In the genomic region with DNA sequence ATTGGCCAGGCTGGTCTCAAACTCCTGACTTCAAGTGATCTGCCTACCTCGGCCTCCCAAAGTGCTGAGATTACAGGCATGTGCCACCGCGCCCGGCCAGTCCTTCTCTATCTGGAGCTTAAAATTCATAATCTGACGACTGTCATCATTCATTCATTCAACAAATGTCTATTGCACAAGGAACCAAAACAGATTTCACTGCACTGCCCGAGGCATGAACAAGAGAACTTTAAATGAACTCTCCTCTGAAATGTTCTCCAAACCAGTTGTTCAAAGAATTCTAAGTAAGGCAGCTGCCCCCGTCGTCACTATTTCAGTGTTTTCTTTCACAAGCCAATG, we compare ENCODE assay signal across 16 cellular contexts. TPM values are rescaled to one million over a fixed set of nuclear protein-coding genes. Genes with fewer than 3 reads are reported as not detected.
DNase-seq lines count a peak whose midpoint lies in the region; ATAC-seq, FAIRE-seq and TF ChIP-seq lines count a peak whose summit lies in the region.
"Had no signal": no experiment of that assay in that cellular context is flagged by ENCODE, and none has a peak within 500 bp of the region (broad histone marks: within the 10 kb centered on the region; RNA-seq: fewer than 3 reads in every experiment).

No MANE protein-coding gene starts in this region.

- H3K4me1 Mint-ChIP-seq in mesothelial cell of epicardium = peaks cover 14% of the 10 kb centered on the region

- H3K27me3 Mint-ChIP-seq in mesothelial cell of epicardium (ENCODE audit: low read depth) = peaks cover 2% of the 10 kb centered on the region

- H3K36me3 ChIP-seq in HepG2 (replicated peaks in 1 of 2; ENCODE audit: control insufficient read depth in 1 of 2, insufficient read depth in 2 of 2, low read length in 2 of 2) = no peaks in the 10 kb centered on the region
- H3K36me3 ChIP-seq in right lobe of liver = no peaks in the 10 kb centered on the region
- H3K36me3 ChIP-seq in adipocyte (ENCODE audit: control insufficient read depth, insufficient read depth, low read length, severe bottlenecking) = no peaks in the 10 kb centered on the region
- H3K36me3 ChIP-seq: SJSA1 had no signal

- no peaks in the 10 kb centered on the region for H3K79me2 ChIP-seq in HepG2 (ENCODE audit: insufficient read depth, low read length)

- H3K4me2 ChIP-seq in HepG2 (ENCODE audit: low read depth, low read length) = peak overlapping the region; percentile 88; the same call in 1 of the 2 replicates

- no peak overlapping the region for H3K27ac ChIP-seq in HepG2 (ENCODE audit: extremely low read length, insufficient read depth, low read length)
- no peak overlapping the region for H3K27ac ChIP-seq in right lobe of liver
- H3K27ac ChIP-seq: HL-60, RWPE1, SJSA1 had no signal

- no peak for TF ChIP-seq POLR2A in HepG2 (IDR thresholded peaks at IDR 0.05; ENCODE audit: insufficient read depth in 1 of 2, low read depth in 2 of 2, low read length in 2 of 2)
- no peak for TF ChIP-seq POLR2A in right lobe of liver (IDR thresholded peaks at IDR 0.05)

- FAIRE-seq in HepG2 (lab: Jason Lieb, UNC) = no peak
- FAIRE-seq: H54 had no signal

- ATAC-seq in HepG2 = no peak
- ATAC-seq in right lobe of liver = no peak
- no peak for ATAC-seq in HG03520 (IDR thresholded peaks at IDR 0.05; ENCODE audit: unreplicated experiment)

- DNase-seq in HepG2 (ENCODE audit: low spot score) (no peak), right lobe of liver (no peak), adipocyte (ENCODE audit: low read depth) (peak; percentile 59), mesothelial cell of epicardium (ENCODE audit: low spot score in 2 of 2, unreplicated experiment in 2 of 2) (no peak), dermis blood vessel endothelial cell (no peak), AML-193 (lab: John Stamatoyannopoulos, UW) (no peak)
- DNase-seq: Caco-2, NCI-H1417 treated with DMSO at 0.1 percent for 48 hours, NCI-H1930, NCI-H2171, NCI-H446 treated with DMSO at 0.1 percent for 48 hours had no signal

- CTCF ChIA-PET in HepG2 (lab: Yijun Ruan, JAX; ENCODE audit: low intra/inter-chr PET ratio, low total read pairs) = no interaction called here

- no TSS peak for BruUV-seq in HepG2 (replicated peaks; lab: Mats Ljungman, UMichigan)

- no peaks in the 10 kb centered on the region for H4K20me1 ChIP-seq in HepG2 (ENCODE audit: insufficient read depth, low read length)

- H3K27me3 ChIP-seq in HepG2 (ENCODE audit: control insufficient read depth in 1 of 2, insufficient read depth in 2 of 2, low read length in 2 of 2) (no peaks in the 10 kb centered on the region; a peak in 1 of 5 replicates), right lobe of liver (no peaks in the 10 kb centered on the region), adipocyte (replicated peaks; ENCODE audit: control insufficient read depth, insufficient read depth, low read length) (no peaks in the 10 kb centered on the region)
- H3K27me3 ChIP-seq: SJSA1 had no signal

- no peak for TF ChIP-seq RAD21 in HepG2 (CRISPR knock-in tag; IDR thresholded peaks at IDR 0.05)

- H3K27ac Mint-ChIP-seq in mesothelial cell of epicardium = peak overlapping the region; percentile 68

- WGBS in HepG2 (ENCODE audit: low lambda C conversion rate) = 80% methylated on average over 8 of the region's 8 CpGs
- WGBS in right lobe of liver (ENCODE audit: insufficient coverage, low coverage, low lambda C conversion rate, missing lambda C conversion rate) = 80% methylated on average over 4 of the region's 8 CpGs

- no peak overlapping the region for H3K4me3 ChIP-seq in HepG2 (replicated peaks in 1 of 3; ENCODE audit: insufficient read depth in 1 of 3, low read depth in 2 of 3, low read length in 3 of 3)
- no peak overlapping the region for H3K4me3 ChIP-seq in right lobe of liver
- no peak overlapping the region for H3K4me3 ChIP-seq in adipocyte (ENCODE audit: low read length)
- H3K4me3 ChIP-seq: SJSA1 had no signal

- H3K4me3 Mint-ChIP-seq in mesothelial cell of epicardium = no peak overlapping the region

- H3K9me3 ChIP-seq in HepG2 (ENCODE audit: low read length) (no peaks in the 10 kb centered on the region), right lobe of liver (no peaks in the 10 kb centered on the region), adipocyte (ENCODE audit: control insufficient read depth, low read length) (no peaks in the 10 kb centered on the region)
- H3K9me3 ChIP-seq: Caco-2, SJSA1 had no signal

- TF ChIP-seq CTCF in HepG2 (CRISPR knock-in tag; IDR thresholded peaks at IDR 0.05) (no peak), right lobe of liver (IDR thresholded peaks at IDR 0.05) (no peak), mesothelial cell of epicardium (IDR thresholded peaks at IDR 0.05; ENCODE audit: unreplicated experiment) (no peak)

- in situ Hi-C loops in HepG2 (cut with HindIII; ENCODE audit: extremely low pct_ligation_motif_present, low pct_unique_long_range_greater_than_20kb) = no loop called here

- no peak overlapping the region for H2AFZ ChIP-seq in HepG2 (ENCODE audit: low read length)

- peaks cover 10% of the 10 kb centered on the region for H3K9me3 Mint-ChIP-seq in mesothelial cell of epicardium

- peaks cover 3% of the 10 kb centered on the region for H3K36me3 Mint-ChIP-seq in mesothelial cell of epicardium

- H3K4me1 ChIP-seq in HepG2 (ENCODE audit: insufficient read depth, low read length) (no peaks in the 10 kb centered on the region), right lobe of liver (peaks cover 0 to 11% (median 0%) of the 10 kb centered on the region in 4 donors), adipocyte (ENCODE audit: control insufficient read depth, insufficient read depth, low read length) (no peaks in the 10 kb centered on the region)
- H3K4me1 ChIP-seq: Caco-2, SJSA1 had no signal

- TF ChIP-seq EP300 in HepG2 (IDR thresholded peaks at IDR 0.05; ENCODE audit: low read depth in 2 of 2, low read length in 2 of 2) (no peak), HepG2 (CRISPR knock-in tag; IDR thresholded peaks at IDR 0.05; ENCODE audit: borderline replicate concordance) (no peak)

- intact Hi-C loops in HepG2 (cut with micrococcal nuclease; ENCODE audit: unreplicated experiment) (no loop called here), right lobe of liver (cut with DNase I) (no loop called here)

- H3K9ac ChIP-seq in HepG2 (ENCODE audit: insufficient read depth, low read depth, low read length) (no peak overlapping the region), adipocyte (ENCODE audit: low read length) (no peak overlapping the region)

- POLR2A ChIA-PET in HepG2 (lab: Yijun Ruan, JAX) = no interaction called here

TF ChIP-seq in HepG2, 621 proteins besides CTCF, POLR2A, EP300 and RAD21 (continues in another document):
- TF ChIP-seq ZNF17 (CRISPR knock-in tag; IDR thresholded peaks at IDR 0.05) (no peak), EHMT2 (IDR thresholded peaks at IDR 0.05; ENCODE audit: borderline replicate concordance, low read depth, low read length) (no peak), ZFP36L2 (CRISPR knock-in tag; IDR thresholded peaks at IDR 0.05) (no peak), FOSL2 (CRISPR knock-in tag; IDR thresholded peaks at IDR 0.05) (no peak), ZBTB8A (CRISPR knock-in tag; IDR thresholded peaks at IDR 0.05; ENCODE audit: borderline replicate concordance, low read depth) (no peak), DMAP1 (CRISPR knock-in tag; IDR thresholded peaks at IDR 0.05) (no peak)
- TF ChIP-seq, protein P1, sequence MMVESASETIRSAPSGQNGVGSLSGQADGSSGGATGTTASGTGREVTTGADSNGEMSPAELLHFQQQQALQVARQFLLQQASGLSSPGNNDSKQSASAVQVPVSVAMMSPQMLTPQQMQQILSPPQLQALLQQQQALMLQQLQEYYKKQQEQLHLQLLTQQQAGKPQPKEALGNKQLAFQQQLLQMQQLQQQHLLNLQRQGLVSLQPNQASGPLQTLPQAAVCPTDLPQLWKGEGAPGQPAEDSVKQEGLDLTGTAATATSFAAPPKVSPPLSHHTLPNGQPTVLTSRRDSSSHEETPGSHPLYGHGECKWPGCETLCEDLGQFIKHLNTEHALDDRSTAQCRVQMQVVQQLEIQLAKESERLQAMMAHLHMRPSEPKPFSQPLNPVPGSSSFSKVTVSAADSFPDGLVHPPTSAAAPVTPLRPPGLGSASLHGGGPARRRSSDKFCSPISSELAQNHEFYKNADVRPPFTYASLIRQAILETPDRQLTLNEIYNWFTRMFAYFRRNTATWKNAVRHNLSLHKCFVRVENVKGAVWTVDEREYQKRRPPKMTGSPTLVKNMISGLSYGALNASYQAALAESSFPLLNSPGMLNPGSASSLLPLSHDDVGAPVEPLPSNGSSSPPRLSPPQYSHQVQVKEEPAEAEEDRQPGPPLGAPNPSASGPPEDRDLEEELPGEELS (CRISPR knock-in tag; IDR thresholded peaks at IDR 0.05) = no peak

RNA-seq across cellular contexts. Expression of gene METAP2, which starts 44.8 kb away (rescaled TPM):
- 131 and 204 TPM in 2 replicates for total RNA-seq in HepG2 (2016; rRNA removed; fragmentation: Illumina TruSeq; extraction: Trizol)
- total RNA-seq in HepG2 (2016; cell fraction: cytosol; rRNA removed; fragmentation: Illumina TruSeq; extraction: Trizol; ENCODE audit: low read depth) = 21.4 and 23.9 TPM in 2 replicates
- 131 and 201 TPM in 2 replicates for total RNA-seq in HepG2 (2016; cell fraction: insoluble cytoplasmic fraction; rRNA removed; fragmentation: Illumina TruSeq; extraction: Trizol)
- total RNA-seq in HepG2 (2016; cell fraction: membrane; rRNA removed; fragmentation: Illumina TruSeq; extraction: Trizol) = 42.6 and 52.7 TPM in 2 replicates
- total RNA-seq in HepG2 (2016; cell fraction: nucleus; rRNA removed; fragmentation: Illumina TruSeq; extraction: Trizol) = 62.6 and 66.2 TPM in 2 replicates
- polyA plus RNA-seq in HepG2 (2011; rRNA removed) = 45.5 and 67.8 TPM in 2 replicates
- polyA plus RNA-seq in HepG2 (2011; cell fraction: cytosol; rRNA removed) = 28.2 and 39.5 TPM in 2 replicates
- 12.7 and 22.3 TPM in 2 replicates for polyA plus RNA-seq in HepG2 (2011; cell fraction: nucleus; rRNA removed)
- 87.5 and 112 TPM in 2 replicates for polyA plus RNA-seq in HepG2 (2012)
- polyA plus RNA-seq in HepG2 (2016; cell fraction: cytosol; fragmentation: Illumina TruSeq; extraction: Trizol; ENCODE audit: low read depth) = 13.5 and 16.5 TPM in 2 replicates
- polyA plus RNA-seq in HepG2 (2016; cell fraction: insoluble cytoplasmic fraction; fragmentation: Illumina TruSeq; extraction: Trizol; ENCODE audit: low read depth) = 213 and 228 TPM in 2 replicates
- 32.1 and 38.2 TPM in 2 replicates for polyA plus RNA-seq in HepG2 (2016; cell fraction: membrane; fragmentation: Illumina TruSeq; extraction: Trizol; ENCODE audit: low read depth)
- polyA plus RNA-seq in HepG2 (2016; cell fraction: nucleus; fragmentation: Illumina TruSeq; extraction: Trizol; ENCODE audit: insufficient read depth, low read depth) = 73.0 and 79.4 TPM in 2 replicates
- polyA minus RNA-seq in HepG2 (2011; rRNA and poly(A)+ RNA removed; ENCODE audit: low replicate concordance) = 12.0 and 19.3 TPM in 2 replicates
- 28.9 and 29.6 TPM in 2 replicates for polyA minus RNA-seq in HepG2 (2011; cell fraction: cytosol; rRNA and poly(A)+ RNA removed)
- 89.4 and 91.0 TPM in 2 replicates for polyA minus RNA-seq in HepG2 (2011; cell fraction: nucleus; rRNA and poly(A)+ RNA removed)
- total RNA-seq in right lobe of liver = 10 to 100 TPM; 25.5 to 62.0 (median 34.0) TPM
- 78.9 to 92.2 TPM (median 91.1 TPM) in 3 replicates for total RNA-seq in mesothelial cell of epicardium
- 74.0 and 102 TPM in 2 replicates for total RNA-seq in dermis blood vessel endothelial cell
